ENCODE assay signal across 21 cellular contexts in the genomic region with DNA sequence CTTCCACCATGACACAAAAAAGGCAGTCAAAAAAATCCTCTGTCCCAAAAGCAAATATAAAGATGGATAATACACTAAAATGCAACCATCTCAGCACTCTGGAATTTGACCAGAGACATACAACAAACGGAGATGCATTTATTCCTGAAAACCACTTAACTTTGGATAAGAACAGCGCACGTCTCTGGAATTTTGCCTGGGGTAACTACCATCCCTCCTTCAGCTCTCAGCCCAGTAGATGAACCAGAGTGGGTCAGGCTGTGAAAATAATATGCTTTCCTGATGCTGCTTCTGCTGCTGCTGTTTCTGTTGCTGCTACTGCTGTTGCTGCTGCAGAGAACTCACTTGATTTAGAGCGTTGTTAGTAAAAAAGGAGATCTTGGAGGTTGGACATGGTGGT.
DNase-seq lines count a peak whose midpoint lies in the region; ATAC-seq, FAIRE-seq and TF ChIP-seq lines count a peak whose summit lies in the region.
"Had no signal": no experiment of that assay in that cellular context is flagged by ENCODE, and none has a peak within 500 bp of the region (broad histone marks: within the 10 kb centered on the region; RNA-seq: fewer than 3 reads in every experiment).

No MANE protein-coding gene starts in this region.

- intact Hi-C loops in Caco-2 (cut with micrococcal nuclease; ENCODE audit: unreplicated experiment) (no loop called here), aorta (cut with DNase I) (no loop called here), pancreas (cut with DNase I) (no loop called here), lower leg skin (cut with DNase I; ENCODE audit: low total_unique reads) (no loop called here)

- WGBS in mesendoderm (ENCODE audit: extremely low coverage, insufficient coverage, low lambda C conversion rate), result no CpG with 5 or more reads among the region's 4 CpGs
- WGBS in aorta, 2 donors, result 83 to 84% methylated on average over 4 of the region's 4 CpGs
- 91 to 94% methylated on average over 4 of the region's 4 CpGs for WGBS in pancreas, 2 donors
- 90 to 94% methylated on average over 4 of the region's 4 CpGs for WGBS in lower leg skin, 2 donors

- H3K79me2 ChIP-seq in astrocyte (ENCODE audit: insufficient read depth, low read length) (no peaks in the 10 kb centered on the region), mesendoderm (ENCODE audit: control insufficient read depth, insufficient read depth, low read length) (no peaks in the 10 kb centered on the region)

- H3K4me1 ChIP-seq in Caco-2 (no peaks in the 10 kb centered on the region), astrocyte (ENCODE audit: insufficient read depth, low read length) (no peaks in the 10 kb centered on the region), mesendoderm (ENCODE audit: control insufficient read depth, low read depth, low read length) (peaks cover 6% of the 10 kb centered on the region), aorta (ENCODE audit: control insufficient read depth in 1 of 2, insufficient read depth in 2 of 2, low read length in 2 of 2) (no peaks in the 10 kb centered on the region), pancreas (no peaks in the 10 kb centered on the region)
- H3K4me1 ChIP-seq: A549 had no signal

- no peak overlapping the region for H4K8ac ChIP-seq in mesendoderm (ENCODE audit: low read depth, low read length)

- no peak overlapping the region for H3K23ac ChIP-seq in mesendoderm (ENCODE audit: low read length)

- H3K27ac ChIP-seq in astrocyte (ENCODE audit: low read depth, low read length) (no peak overlapping the region), mesendoderm (ENCODE audit: low read depth, low read length) (no peak overlapping the region), aorta (ENCODE audit: low read depth in 1 of 2, low read length in 2 of 2) (no peak overlapping the region), pancreas (no peak overlapping the region)
- H3K27ac ChIP-seq: A549, RWPE1, SJCRH30 had no signal

- no peak overlapping the region for H2BK15ac ChIP-seq in mesendoderm (replicated peaks; ENCODE audit: low read depth)

- DNase-seq in Caco-2 (no peak), HFFc6 (peak; percentile 1), astrocyte (ENCODE audit: low read depth) (peak; percentile 59), mesendoderm (no peak), aorta (no peak), pancreas (no peak), lower leg skin (ENCODE audit: low spot score in 2 of 2) (no peak), NCI-H2029 treated with DMSO at 0.1 percent for 48 hours (lab: John Stamatoyannopoulos, UW) (no peak)
- DNase-seq: AML-193, DMS53, Karpas-422, NCI-H1105 treated with DMSO at 0.1 percent for 48 hours, NCI-H187, NCI-H345, OCI-M1, SJCRH30 had no signal

- CTCF ChIA-PET in Caco-2 (lab: Charles Lee), result no interaction called here

- H3K18ac ChIP-seq in mesendoderm (ENCODE audit: low read length), result peak overlapping the region; percentile 65

- H3K36me3 ChIP-seq in Caco-2 (ENCODE audit: control insufficient read depth, insufficient read depth, low read length), result no peaks in the 10 kb centered on the region
- no peaks in the 10 kb centered on the region for H3K36me3 ChIP-seq in astrocyte (ENCODE audit: insufficient read depth, low read length)
- H3K36me3 ChIP-seq in mesendoderm (ENCODE audit: control insufficient read depth, insufficient read depth, low read length), result no peaks in the 10 kb centered on the region
- H3K36me3 ChIP-seq in aorta (ENCODE audit: control insufficient read depth in 1 of 2, insufficient read depth in 2 of 2, low read length in 1 of 2), result no peaks in the 10 kb centered on the region
- no peaks in the 10 kb centered on the region for H3K36me3 ChIP-seq in pancreas
- H3K36me3 ChIP-seq: SJCRH30 had no signal

- H4K5ac ChIP-seq in mesendoderm (ENCODE audit: low read length), result no peak overlapping the region

- H3K4ac ChIP-seq in mesendoderm (ENCODE audit: low read depth, low read length), result peak overlapping the region; percentile 36

- POLR2A ChIA-PET in Caco-2 (lab: Charles Lee), result no interaction called here

- BruUV-seq in Caco-2 (replicated peaks; lab: Mats Ljungman, UMichigan), result no TSS peak

- H3K27ac Mint-ChIP-seq in Caco-2 (ENCODE audit: unreplicated experiment) (peak overlapping the region; percentile 30), HFFc6 (no peak overlapping the region), astrocyte (ENCODE audit: unreplicated experiment) (no peak overlapping the region)

- H3K4me3 ChIP-seq in Caco-2 (ENCODE audit: low read depth, low read length) (no peak overlapping the region), astrocyte (ENCODE audit: insufficient read depth, low read depth, low read length) (no peak overlapping the region), mesendoderm (ENCODE audit: low read length) (no peak overlapping the region), aorta (ENCODE audit: low read length in 2 of 2) (no peak overlapping the region), pancreas (no peak overlapping the region), lower leg skin (ENCODE audit: low read depth, poor library complexity, severe bottlenecking) (no peak overlapping the region)
- H3K4me3 ChIP-seq: A549, SJCRH30 had no signal

- peak overlapping the region; percentile 4 for H2BK120ac ChIP-seq in mesendoderm (ENCODE audit: low read depth, low read length)

- H3K4me2 ChIP-seq in astrocyte (ENCODE audit: low read length) (no peak overlapping the region), mesendoderm (ENCODE audit: low read length) (no peak overlapping the region)
- H3K4me2 ChIP-seq: A549 had no signal

- H3K79me1 ChIP-seq in mesendoderm (ENCODE audit: low read length), result no peaks in the 10 kb centered on the region

- H4K20me1 ChIP-seq in astrocyte (ENCODE audit: insufficient read depth, low read length), result no peaks in the 10 kb centered on the region

- H3K27me3 ChIP-seq in Caco-2 (replicated peaks; ENCODE audit: control insufficient read depth, insufficient read depth, low read length) (no peaks in the 10 kb centered on the region), astrocyte (ENCODE audit: insufficient read depth, low read length) (no peaks in the 10 kb centered on the region), mesendoderm (ENCODE audit: insufficient read depth, low read length, poor library complexity) (no peaks in the 10 kb centered on the region), aorta (ENCODE audit: control insufficient read depth in 1 of 2, insufficient read depth in 2 of 2, low read length in 1 of 2) (no peaks in the 10 kb centered on the region), pancreas (no peaks in the 10 kb centered on the region)
- H3K27me3 ChIP-seq: SJCRH30 had no signal

- FAIRE-seq in astrocyte (lab: Jason Lieb, UNC), result no peak
- no peak for FAIRE-seq in pancreas (lab: Jason Lieb, UNC)
- FAIRE-seq: A549, G401.6, GM12891, H54 had no signal

- TF ChIP-seq CTCF in Caco-2 (IDR thresholded peaks at IDR 0.05; ENCODE audit: insufficient read depth in 1 of 2, low read depth in 1 of 2, low read length in 1 of 2, severe bottlenecking in 1 of 2, unreplicated experiment in 1 of 2) (no peak), HFFc6 (IDR thresholded peaks at IDR 0.05) (no peak), astrocyte (IDR thresholded peaks at IDR 0.05; ENCODE audit: insufficient read depth, low read depth, low read length) (no peak), pancreas (IDR thresholded peaks at IDR 0.05) (no peak), lower leg skin (IDR thresholded peaks at IDR 0.05) (no peak)

- H3K9ac ChIP-seq in astrocyte (ENCODE audit: low read length) (no peak overlapping the region), mesendoderm (ENCODE audit: low read length) (no peak overlapping the region)

- H2AFZ ChIP-seq in astrocyte (ENCODE audit: low read depth, low read length), result no peak overlapping the region

- H3K9me3 Mint-ChIP-seq in Caco-2 (ENCODE audit: unreplicated experiment), result peaks cover 21% of the 10 kb centered on the region
- H3K9me3 Mint-ChIP-seq in HFFc6, result peaks cover 39% of the 10 kb centered on the region
- peaks cover 9% of the 10 kb centered on the region for H3K9me3 Mint-ChIP-seq in astrocyte (ENCODE audit: unreplicated experiment)

- H3K27me3 Mint-ChIP-seq in Caco-2 (ENCODE audit: insufficient read depth, unreplicated experiment), result peaks cover 6% of the 10 kb centered on the region
- no peaks in the 10 kb centered on the region for H3K27me3 Mint-ChIP-seq in HFFc6 (ENCODE audit: insufficient read depth)
- no peaks in the 10 kb centered on the region for H3K27me3 Mint-ChIP-seq in astrocyte (ENCODE audit: low read depth, unreplicated experiment)

- H3K4me1 Mint-ChIP-seq in Caco-2 (ENCODE audit: low read depth, unreplicated experiment) (peaks cover 20% of the 10 kb centered on the region), HFFc6 (ENCODE audit: low read depth) (no peaks in the 10 kb centered on the region), astrocyte (ENCODE audit: low read depth, unreplicated experiment) (peaks cover 12% of the 10 kb centered on the region)

- H3K36me3 Mint-ChIP-seq in Caco-2 (ENCODE audit: insufficient read depth, unreplicated experiment) (no peaks in the 10 kb centered on the region), HFFc6 (ENCODE audit: low read depth) (peaks cover 5% of the 10 kb centered on the region; the same call in 1 of the 2 replicates), astrocyte (ENCODE audit: low read depth, unreplicated experiment) (no peaks in the 10 kb centered on the region)

- H2AK5ac ChIP-seq in mesendoderm (ENCODE audit: low read length), result no peak overlapping the region

- no peak for TF ChIP-seq POLR2A in lower leg skin (IDR thresholded peaks at IDR 0.05)

- no peak overlapping the region for H3K56ac ChIP-seq in mesendoderm (ENCODE audit: low read length)

- H3K9me3 ChIP-seq in Caco-2, result no peaks in the 10 kb centered on the region
- H3K9me3 ChIP-seq in astrocyte (ENCODE audit: insufficient read depth, low read depth, low read length), result no peaks in the 10 kb centered on the region
- H3K9me3 ChIP-seq in aorta (ENCODE audit: control insufficient read depth, low read length), result no peaks in the 10 kb centered on the region
- H3K9me3 ChIP-seq in pancreas, result no peaks in the 10 kb centered on the region
- H3K9me3 ChIP-seq: A549 had no signal

- H2BK5ac ChIP-seq in mesendoderm (ENCODE audit: low read length), result no peak overlapping the region

- H3K4me3 Mint-ChIP-seq in Caco-2 (ENCODE audit: unreplicated experiment) (no peak overlapping the region), HFFc6 (no peak overlapping the region), astrocyte (ENCODE audit: unreplicated experiment) (no peak overlapping the region)

- ATAC-seq in aorta (ENCODE audit: low FRiP score), result no peak
- ATAC-seq in pancreas, result no peak
- ATAC-seq: A549 had no signal

Comparison
In these comparisons a context has a peak if more than half of its experiments do, and no peak if none do; other contexts are left out.
1. DNase-seq: peak in HFFc6 (single experiment) and astrocyte (single experiment); none in Caco-2 (0 of 2), mesendoderm (single experiment), aorta (0 of 2), pancreas (0 of 6), lower leg skin (0 of 2) and NCI-H2029 treated with DMSO at 0.1 percent for 48 hours (single experiment).